In the genomic region with DNA sequence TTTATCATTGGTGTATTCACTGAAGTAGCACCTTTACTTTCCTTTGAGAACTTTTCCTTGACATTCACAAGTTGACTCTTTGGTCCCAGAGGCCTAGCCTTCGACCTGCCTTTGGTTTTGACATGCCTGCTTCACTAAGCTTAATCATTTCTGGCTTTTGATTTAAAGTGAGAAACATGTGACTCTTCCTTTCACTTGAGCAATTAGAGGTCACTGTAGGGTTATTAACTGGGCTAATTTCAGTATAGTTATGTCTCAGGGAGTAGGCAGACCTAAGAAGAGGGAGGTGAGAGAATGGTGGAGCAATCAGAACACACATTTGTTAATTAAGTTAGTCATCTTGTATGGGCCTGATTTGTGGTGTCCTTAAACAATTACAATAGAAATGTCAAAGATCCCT, we compare ENCODE assay signal across 1 cellular context.
TF ChIP-seq lines count a peak whose summit lies in the region.

No MANE protein-coding gene starts in this region.

TF ChIP-seq in GM12878, 131 proteins besides CTCF, POLR2A, EP300 and RAD21 (continued from another document):
- TF ChIP-seq, protein P1, sequence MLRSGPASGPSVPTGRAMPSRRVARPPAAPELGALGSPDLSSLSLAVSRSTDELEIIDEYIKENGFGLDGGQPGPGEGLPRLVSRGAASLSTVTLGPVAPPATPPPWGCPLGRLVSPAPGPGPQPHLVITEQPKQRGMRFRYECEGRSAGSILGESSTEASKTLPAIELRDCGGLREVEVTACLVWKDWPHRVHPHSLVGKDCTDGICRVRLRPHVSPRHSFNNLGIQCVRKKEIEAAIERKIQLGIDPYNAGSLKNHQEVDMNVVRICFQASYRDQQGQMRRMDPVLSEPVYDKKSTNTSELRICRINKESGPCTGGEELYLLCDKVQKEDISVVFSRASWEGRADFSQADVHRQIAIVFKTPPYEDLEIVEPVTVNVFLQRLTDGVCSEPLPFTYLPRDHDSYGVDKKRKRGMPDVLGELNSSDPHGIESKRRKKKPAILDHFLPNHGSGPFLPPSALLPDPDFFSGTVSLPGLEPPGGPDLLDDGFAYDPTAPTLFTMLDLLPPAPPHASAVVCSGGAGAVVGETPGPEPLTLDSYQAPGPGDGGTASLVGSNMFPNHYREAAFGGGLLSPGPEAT (IDR thresholded peaks at IDR 0.05; ENCODE audit: low read depth), result no peak
- TF ChIP-seq ZSCAN29 (IDR thresholded peaks at IDR 0.05), result no peak
- peak; percentile 37 to 72; a peak in 2 of 4 replicates for TF ChIP-seq IKZF2 (IDR thresholded peaks at IDR 0.05)
- no peak for TF ChIP-seq SMARCA5 (IDR thresholded peaks at IDR 0.05)
- TF ChIP-seq MEF2A (IDR thresholded peaks at IDR 0.05; ENCODE audit: insufficient read depth, low read depth, low read length), result no peak
- no peak for TF ChIP-seq CEBPB (IDR thresholded peaks at IDR 0.05; ENCODE audit: borderline replicate concordance in 1 of 2, low read depth in 2 of 2, low read length in 2 of 2)
- no peak for TF ChIP-seq NFXL1 (IDR thresholded peaks at IDR 0.05; ENCODE audit: borderline replicate concordance)
- peak; percentile 40; the same call in 1 of the 2 replicates for TF ChIP-seq RAD51 (IDR thresholded peaks at IDR 0.05)
- no peak for TF ChIP-seq TAF1 (IDR thresholded peaks at IDR 0.05; ENCODE audit: borderline replicate concordance, low read depth, low read length)
